Comparison of ENCODE assay signal across 11 cellular contexts in the genomic region with DNA sequence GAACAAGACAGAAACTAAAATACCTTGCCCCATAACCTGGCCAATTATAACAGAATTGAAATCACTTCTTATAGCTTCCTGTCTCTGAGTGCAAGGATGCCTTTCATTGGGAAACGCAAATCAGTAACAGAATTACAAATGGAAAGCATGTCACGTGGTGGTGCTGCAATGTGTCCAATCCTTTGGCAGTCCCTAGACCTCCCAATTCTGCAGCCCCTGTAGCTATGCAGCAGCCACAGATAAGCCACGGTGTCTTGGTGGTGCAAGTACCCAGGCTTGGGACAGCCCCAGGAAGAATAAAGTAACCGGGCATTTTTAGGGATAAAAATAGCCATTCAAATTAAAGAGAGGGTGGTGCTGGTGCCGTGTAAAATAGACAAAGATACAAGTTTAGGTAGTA.
A peak's percentile ranks its signal among the peaks of the same experiment; 100 is the strongest.
DNase-seq lines count a peak whose midpoint lies in the region; ATAC-seq, FAIRE-seq and TF ChIP-seq lines count a peak whose summit lies in the region.
"Had no signal": no experiment of that assay in that cellular context is flagged by ENCODE, and none has a peak within 500 bp of the region (broad histone marks: within the 10 kb centered on the region; RNA-seq: fewer than 3 reads in every experiment).

No MANE protein-coding gene starts in this region.

- no peaks in the 10 kb centered on the region for H3K79me2 ChIP-seq in Loucy (ENCODE audit: insufficient read depth, low read length)

- H3K4me3 ChIP-seq in Loucy (ENCODE audit: low read length, poor library complexity, severe bottlenecking), result no peak overlapping the region
- peak overlapping the region in 3 of 4 donors; percentile 16 to 37 (median 30) for H3K4me3 ChIP-seq in esophagus muscularis mucosa
- H3K4me3 ChIP-seq in sigmoid colon, result peak overlapping the region in 3 of 4 donors; percentile 6 to 16 (median 11)
- H3K4me3 ChIP-seq in kidney (ENCODE audit: low read length in 2 of 2), result no peak overlapping the region

- H3K9me3 ChIP-seq in Loucy (ENCODE audit: insufficient read depth, low read depth, low read length) (no peaks in the 10 kb centered on the region), esophagus muscularis mucosa (no peaks in the 10 kb centered on the region), sigmoid colon (no peaks in the 10 kb centered on the region), kidney (ENCODE audit: control insufficient read depth in 1 of 2, low read length in 2 of 2) (no peaks in the 10 kb centered on the region)

- intact Hi-C loops in esophagus muscularis mucosa (cut with DNase I) (loop anchor here (5.0 kb wide), 1 partner anchor 63 kb away; no protein-coding TSS in a partner anchor), sigmoid colon (cut with DNase I) (loop anchor here (2.0 kb wide), 1 partner anchor 135 kb away; the partner anchor contains the start of gene CCN2), kidney (cut with DNase I) (no loop called here)

- H3K4me1 ChIP-seq in Loucy (ENCODE audit: insufficient read depth, low read length, poor library complexity, severe bottlenecking) (peaks cover 9% of the 10 kb centered on the region), esophagus muscularis mucosa (peaks cover 6 to 48% (median 32%) of the 10 kb centered on the region in 4 donors), sigmoid colon (peaks cover 0 to 26% (median 17%) of the 10 kb centered on the region in 4 donors), kidney (ENCODE audit: control insufficient read depth in 1 of 2, insufficient read depth in 1 of 2, low read depth in 1 of 2, low read length in 2 of 2) (peaks cover 0 to 5% of the 10 kb centered on the region in 2 donors)

- no peak overlapping the region for H3K9ac ChIP-seq in Loucy (ENCODE audit: low read depth, low read length, poor library complexity, severe bottlenecking)
- no peak overlapping the region for H3K9ac ChIP-seq in kidney (ENCODE audit: low read length in 2 of 2)

- H3K9me2 ChIP-seq in Loucy (replicated peaks; ENCODE audit: low read depth, low read length), result no peaks in the 10 kb centered on the region

- no peak for FAIRE-seq in kidney (lab: Jason Lieb, UNC)

- peak overlapping the region; percentile 78 for H2AFZ ChIP-seq in Loucy (ENCODE audit: low read length)

- DNase-seq in esophagus muscularis mucosa (ENCODE audit: extremely low spot score) (no peak), sigmoid colon (no peak), kidney (no peak), NCI-H1436 (lab: John Stamatoyannopoulos, UW) (no peak), GM19240 (ENCODE audit: insufficient read length, low spot score) (no peak), anterior cingulate cortex (lab: John Stamatoyannopoulos, UW) (no peak)
- DNase-seq: activated CD8-positive, alpha-beta memory T cell treated with anti-CD3 and anti-CD28 coated beads, Interleukin-2, amount 50 U/mL, for 4 hours; NCI-H1417 treated with DMSO at 0.1 percent for 48 hours had no signal

- 41% methylated on average over 5 of the region's 5 CpGs for WGBS in esophagus muscularis mucosa
- WGBS in sigmoid colon, 2 donors, result 76% methylated on average over 5 of the region's 5 CpGs

- TF ChIP-seq POLR2A in esophagus muscularis mucosa (IDR thresholded peaks at IDR 0.05; ENCODE audit: low read depth) (no peak), sigmoid colon (IDR thresholded peaks at IDR 0.05) (no peak)

- H3K36me3 ChIP-seq in Loucy (ENCODE audit: insufficient read depth, low read length) (no peaks in the 10 kb centered on the region), esophagus muscularis mucosa (no peaks in the 10 kb centered on the region), sigmoid colon (no peaks in the 10 kb centered on the region), kidney (ENCODE audit: control insufficient read depth in 1 of 2, insufficient read depth in 2 of 2, low read length in 2 of 2) (no peaks in the 10 kb centered on the region)

- H3K27me3 ChIP-seq in Loucy (ENCODE audit: insufficient read depth, low read length, poor library complexity, severe bottlenecking) (no peaks in the 10 kb centered on the region), esophagus muscularis mucosa (no peaks in the 10 kb centered on the region), sigmoid colon (no peaks in the 10 kb centered on the region)

- H4K20me1 ChIP-seq in Loucy (ENCODE audit: insufficient read depth, low read length, poor library complexity, severe bottlenecking), result no peaks in the 10 kb centered on the region

- H3K4me2 ChIP-seq in Loucy (ENCODE audit: low read depth, low read length, poor library complexity, severe bottlenecking), result peak overlapping the region; percentile 15

- TF ChIP-seq CTCF in Loucy (conservative IDR thresholded peaks at IDR 0.05; ENCODE audit: low read length) (no peak), esophagus muscularis mucosa (IDR thresholded peaks at IDR 0.05) (no peak), sigmoid colon (IDR thresholded peaks at IDR 0.05) (no peak), kidney (IDR thresholded peaks at IDR 0.05; ENCODE audit: borderline replicate concordance, extremely low read depth, insufficient read depth) (no peak)

- no peaks in the 10 kb centered on the region for H3F3A ChIP-seq in Loucy (ENCODE audit: low read depth)

- H3K27ac ChIP-seq in esophagus muscularis mucosa (replicated peaks in 1 of 4) (peak overlapping the region; percentile 82 to 88 (median 84)), sigmoid colon (peak overlapping the region; percentile 73 to 83 (median 82)), kidney (ENCODE audit: low read depth in 2 of 2, low read length in 2 of 2) (no peak overlapping the region)

- peak; percentile 12 for ATAC-seq in GM19035 (IDR thresholded peaks at IDR 0.05; ENCODE audit: unreplicated experiment)
- ATAC-seq: left lobe of liver had no signal

- TF ChIP-seq EP300 in esophagus muscularis mucosa (IDR thresholded peaks at IDR 0.05) (no peak), sigmoid colon (IDR thresholded peaks at IDR 0.05) (no peak)

Comparison
In these comparisons a context has a peak if more than half of its experiments do, and no peak if none do; other contexts are left out.
1. H3K4me3 ChIP-seq: peak in esophagus muscularis mucosa (3 of 4) and sigmoid colon (3 of 4); none in Loucy (single experiment) and kidney (0 of 2).
2. H3K27ac ChIP-seq: peak in esophagus muscularis mucosa (4 of 4) and sigmoid colon (4 of 4); none in kidney (0 of 2).